In genomic region chr16:23508589-23509440, GRCh38 we compare ENCODE assay signal across 1 cellular context.
TF ChIP-seq lines count a peak whose summit lies in the region.

No MANE protein-coding gene starts in this region.

TF ChIP-seq in HEK293, 187 proteins besides CTCF, POLR2A, EP300 and RAD21 (continued from another document):
- TF ChIP-seq ZBTB8A (tag by site-specific recombination; IDR thresholded peaks at IDR 0.05), result peak; percentile 43
